ENCODE assay signal across 13 cellular contexts in genomic region chr3:120088622-120089021, GRCh38. TPM values are rescaled to one million over a fixed set of nuclear protein-coding genes. Genes with fewer than 3 reads are reported as not detected.
A peak's percentile ranks its signal among the peaks of the same experiment; 100 is the strongest.
DNase-seq lines count a peak whose midpoint lies in the region; ATAC-seq and TF ChIP-seq lines count a peak whose summit lies in the region.
"Had no signal": no experiment of that assay in that cellular context is flagged by ENCODE, and none has a peak within 500 bp of the region (broad histone marks: within the 10 kb centered on the region; RNA-seq: fewer than 3 reads in every experiment).

No MANE protein-coding gene starts in this region.

- H3K4me3 ChIP-seq in DND-41 (ENCODE audit: low read depth in 1 of 2, low read length in 2 of 2) (peak overlapping the region in 1 of 2 experiments; percentile 11; a peak in 1 of 4 replicates), MM.1S (ENCODE audit: low read length) (no peak overlapping the region)
- H3K4me3 ChIP-seq: BLaER1 treated with 17β-estradiol and CSF1 and Interleukin-3, amounts not matched to agents 10 nM and 100 nM had no signal

- H3K4me1 ChIP-seq in DND-41 (ENCODE audit: insufficient read depth, low read length) (peaks cover 50% of the 10 kb centered on the region), MM.1S (ENCODE audit: low read length) (peaks cover 7% of the 10 kb centered on the region; the same call in 1 of the 2 replicates)

- H3K36me3 ChIP-seq in DND-41 (ENCODE audit: insufficient read depth, low read length) (peaks cover 18% of the 10 kb centered on the region), MM.1S (replicated peaks; ENCODE audit: insufficient read depth, low read length) (no peaks in the 10 kb centered on the region)

- no peaks in the 10 kb centered on the region for H3K27me3 ChIP-seq in DND-41 (ENCODE audit: insufficient read depth, low read length, poor library complexity)
- no peaks in the 10 kb centered on the region for H3K27me3 ChIP-seq in MM.1S (replicated peaks; ENCODE audit: insufficient read depth, low read length)

- no peaks in the 10 kb centered on the region for H3K9me3 Mint-ChIP-seq in dendritic cell treated with granulocyte-macrophage colony-stimulating factor and Interleukin-4, amounts not matched to agents 40 ng/mL and 50 ng/mL, for 4 days
- H3K9me3 Mint-ChIP-seq in neural crest cell: no peaks in the 10 kb centered on the region
- H3K9me3 Mint-ChIP-seq: activated B cell treated with CpG ODN at 0.5 μM for 24 hours had no signal

- peaks cover 8% of the 10 kb centered on the region for H3K36me3 Mint-ChIP-seq in dendritic cell treated with granulocyte-macrophage colony-stimulating factor and Interleukin-4, amounts not matched to agents 40 ng/mL and 50 ng/mL, for 4 days (ENCODE audit: low read depth)
- H3K36me3 Mint-ChIP-seq in neural crest cell (ENCODE audit: low read depth): peaks cover 4% of the 10 kb centered on the region

- H3K79me2 ChIP-seq in DND-41 (ENCODE audit: insufficient read depth, low read length) (peaks cover 100% of the 10 kb centered on the region), MM.1S (ENCODE audit: low read length) (peaks cover 99% of the 10 kb centered on the region)

- H3K27me3 Mint-ChIP-seq in dendritic cell treated with granulocyte-macrophage colony-stimulating factor and Interleukin-4, amounts not matched to agents 40 ng/mL and 50 ng/mL, for 4 days: no peaks in the 10 kb centered on the region
- H3K27me3 Mint-ChIP-seq in neural crest cell (ENCODE audit: low read depth): no peaks in the 10 kb centered on the region
- H3K27me3 Mint-ChIP-seq: activated B cell treated with CpG ODN at 0.5 μM for 24 hours had no signal

- TF ChIP-seq CTCF in DND-41 (IDR thresholded peaks at IDR 0.05; ENCODE audit: borderline replicate concordance, extremely low read depth, low read length, poor library complexity, severe bottlenecking) (no peak), MM.1S (IDR thresholded peaks at IDR 0.05; ENCODE audit: low read length) (no peak), neural crest cell (conservative IDR thresholded peaks at IDR 0.05) (no peak)

- DNase-seq in DND-41 (no peak), MM.1S (no peak), neural crest cell (ENCODE audit: low read depth, low spot score) (no peak), activated gamma-delta T cell treated with Interleukin-2 at 50 U/mL for 16 hours (no peak), DMS114 treated with DMSO at 0.1 percent for 48 hours (lab: John Stamatoyannopoulos, UW; ENCODE audit: unreplicated experiment) (no peak)
- DNase-seq: activated B cell treated with CpG ODN at 0.5 μM for 24 hours, KG1, NCI-H1694 treated with DMSO at 0.1 percent for 48 hours, NCI-H510A had no signal

- intact Hi-C loops in dendritic cell treated with granulocyte-macrophage colony-stimulating factor and Interleukin-4, amounts not matched to agents 40 ng/mL and 50 ng/mL, for 4 days (cut with micrococcal nuclease): no loop called here

- peaks cover 30% of the 10 kb centered on the region for H3K4me1 Mint-ChIP-seq in dendritic cell treated with granulocyte-macrophage colony-stimulating factor and Interleukin-4, amounts not matched to agents 40 ng/mL and 50 ng/mL, for 4 days (ENCODE audit: low read depth)
- peaks cover 25% of the 10 kb centered on the region for H3K4me1 Mint-ChIP-seq in neural crest cell

- ATAC-seq in DND-41 (ENCODE audit: insufficient read depth, low read depth) (0 out of 3 replicates have a peak, but pooled peaks have one; percentile 28), GM19023 (IDR thresholded peaks at IDR 0.05; ENCODE audit: unreplicated experiment) (no peak)

- H4K20me1 ChIP-seq in DND-41 (ENCODE audit: insufficient read depth, low read length): peaks cover 87% of the 10 kb centered on the region
- peaks cover 7% of the 10 kb centered on the region for H4K20me1 ChIP-seq in MM.1S (ENCODE audit: insufficient read depth, low read length)

- no peak overlapping the region for H3K27ac Mint-ChIP-seq in dendritic cell treated with granulocyte-macrophage colony-stimulating factor and Interleukin-4, amounts not matched to agents 40 ng/mL and 50 ng/mL, for 4 days
- no peak overlapping the region for H3K27ac Mint-ChIP-seq in neural crest cell (ENCODE audit: unreplicated experiment)
- H3K27ac Mint-ChIP-seq: activated B cell treated with CpG ODN at 0.5 μM for 24 hours had no signal

- H3K9me2 ChIP-seq in MM.1S (replicated peaks; ENCODE audit: insufficient read depth, low read length): no peaks in the 10 kb centered on the region

- H3K4me2 ChIP-seq in DND-41 (ENCODE audit: insufficient read depth, low read length): peak overlapping the region; percentile 84
- H3K4me2 ChIP-seq in MM.1S (ENCODE audit: low read depth, low read length): peak overlapping the region; percentile 14; the same call in 1 of the 2 replicates

- H3K9ac ChIP-seq in DND-41 (ENCODE audit: low read depth, low read length) (no peak overlapping the region), MM.1S (ENCODE audit: low read length) (no peak overlapping the region)
- H3K9ac ChIP-seq: BLaER1 treated with 17β-estradiol and CSF1 and Interleukin-3, amounts not matched to agents 10 nM and 100 nM; parathyroid adenoma had no signal

- no peak overlapping the region for H3K27ac ChIP-seq in DND-41 (ENCODE audit: low read length)
- H3K27ac ChIP-seq in MM.1S (ENCODE audit: low read length): no peak overlapping the region
- H3K27ac ChIP-seq: BLaER1 treated with 17β-estradiol and CSF1 and Interleukin-3, amounts not matched to agents 10 nM and 100 nM; parathyroid adenoma had no signal

- H3K4me3 Mint-ChIP-seq in dendritic cell treated with granulocyte-macrophage colony-stimulating factor and Interleukin-4, amounts not matched to agents 40 ng/mL and 50 ng/mL, for 4 days: peak overlapping the region; percentile 21
- peak overlapping the region; percentile 1 for H3K4me3 Mint-ChIP-seq in neural crest cell
- H3K4me3 Mint-ChIP-seq: activated B cell treated with CpG ODN at 0.5 μM for 24 hours had no signal

- peaks cover 8% of the 10 kb centered on the region; the same call in 1 of the 2 replicates for H3F3A ChIP-seq in MM.1S (ENCODE audit: insufficient read depth, low read length)

- H2AFZ ChIP-seq in DND-41 (ENCODE audit: low read depth, low read length) (no peak overlapping the region), MM.1S (ENCODE audit: low read length) (no peak overlapping the region)
- H2AFZ ChIP-seq: parathyroid adenoma had no signal

- no peaks in the 10 kb centered on the region for H3K9me3 ChIP-seq in DND-41 (ENCODE audit: insufficient read depth, low read length, severe bottlenecking)
- no peaks in the 10 kb centered on the region for H3K9me3 ChIP-seq in MM.1S (replicated peaks; ENCODE audit: insufficient read depth, low read length)
- H3K9me3 ChIP-seq: BLaER1 treated with 17β-estradiol and CSF1 and Interleukin-3, amounts not matched to agents 10 nM and 100 nM had no signal

RNA-seq across cellular contexts. Expression of gene GSK3B, which starts 5.6 kb away (rescaled TPM):
- 81.5 and 84.2 TPM in 2 replicates for total RNA-seq in neural crest cell
